ENCODE assay signal across 1 cellular context in the genomic region with DNA sequence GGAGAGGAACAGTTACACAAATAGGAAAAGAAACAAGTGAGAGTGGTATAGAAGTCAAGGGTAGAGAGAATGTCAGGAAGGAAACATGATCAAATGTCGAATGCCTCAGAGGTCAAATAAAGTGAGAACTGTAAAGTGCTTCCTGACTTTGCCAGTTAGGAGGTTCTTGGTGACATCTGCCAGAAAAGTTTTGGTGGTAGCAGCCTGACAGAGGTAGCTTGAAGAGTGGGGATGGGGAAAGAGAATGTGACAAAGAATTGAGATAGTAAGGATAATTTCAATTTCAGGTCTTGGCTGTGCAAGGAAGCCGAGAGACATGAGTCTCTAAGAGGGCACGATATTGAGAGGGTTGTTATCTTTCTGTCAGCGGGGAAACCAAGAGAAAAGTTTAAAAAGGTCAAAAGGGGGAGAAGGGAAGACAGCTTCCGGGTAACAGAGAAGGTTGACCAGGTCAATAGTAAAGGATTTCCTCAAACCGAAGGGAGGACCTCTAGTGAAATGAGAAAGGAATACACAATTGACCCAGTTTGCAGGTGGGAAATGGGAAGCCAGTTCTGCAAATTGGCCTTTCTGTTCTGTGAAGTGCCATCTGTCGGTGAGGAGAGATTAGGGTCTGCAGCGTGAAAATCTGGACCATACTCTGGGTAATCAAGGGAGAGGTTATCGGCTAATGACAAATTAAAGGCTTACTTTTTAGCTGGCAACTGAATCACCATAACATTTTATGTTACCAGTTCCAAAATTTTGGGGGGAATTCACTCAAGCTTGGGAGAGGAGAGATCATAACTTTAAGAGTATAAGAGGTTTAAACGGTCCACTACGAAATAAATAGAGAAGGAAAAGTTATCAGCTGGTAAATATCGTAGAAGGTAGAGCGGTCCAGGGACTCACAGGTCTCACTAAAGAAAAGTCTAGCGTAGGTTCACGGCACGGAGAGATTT.
TF ChIP-seq lines count a peak whose summit lies in the region.

No MANE protein-coding gene starts in this region.

TF ChIP-seq in K562, 482 proteins besides CTCF, POLR2A, EP300 and RAD21 (continued from another document and continues in another):
- TF ChIP-seq RBM17 (IDR thresholded peaks at IDR 0.05; ENCODE audit: borderline replicate concordance, low read depth, low read length) (no peak), SNIP1 (IDR thresholded peaks at IDR 0.05; ENCODE audit: low read depth) (peak; percentile 36; the same call in 1 of the 2 replicates), MBD2 (IDR thresholded peaks at IDR 0.05; ENCODE audit: borderline replicate concordance, low read depth) (0 out of 2 replicates have a peak, but pooled peaks have one; percentile 19), MAZ (CRISPR knock-in tag; conservative IDR thresholded peaks at IDR 0.05 in 1 of 2, IDR thresholded peaks at IDR 0.05 in 1 of 2) (peak in 1 of 2 experiments; percentile 2; a peak in 1 of 4 replicates), FOXK2 (conservative IDR thresholded peaks at IDR 0.05 in 1 of 2, IDR thresholded peaks at IDR 0.05 in 1 of 2; ENCODE audit: low read depth in 2 of 2) (peak in 1 of 2 experiments; percentile 54; a peak in 2 of 4 replicates), BHLHE40 (IDR thresholded peaks at IDR 0.05; ENCODE audit: low read length) (no peak), JUND (IDR thresholded peaks at IDR 0.05; ENCODE audit: borderline replicate concordance, low read depth, low read length) (no peak), JUND (tag; IDR thresholded peaks at IDR 0.05; ENCODE audit: borderline replicate concordance, low read depth, low read length) (peak; percentile 57; the same call in 1 of the 3 replicates), BMI1 (IDR thresholded peaks at IDR 0.05; ENCODE audit: low read length) (no peak), ZNF324 (CRISPR knock-in tag; IDR thresholded peaks at IDR 0.05) (no peak), NCOA1 (IDR thresholded peaks at IDR 0.05; ENCODE audit: low read depth) (no peak), SMARCE1 (IDR thresholded peaks at IDR 0.05) (0 out of 2 replicates have a peak, but pooled peaks have one; percentile 8), NUFIP1 (IDR thresholded peaks at IDR 0.05; ENCODE audit: partially characterized antibody) (no peak), BRD4 (IDR thresholded peaks at IDR 0.05) (no peak), POLR3G (IDR thresholded peaks at IDR 0.05; ENCODE audit: extremely low read depth, insufficient read length, insufficient replicate concordance) (no peak), ELF1 (tag; IDR thresholded peaks at IDR 0.05) (no peak), NFXL1 (CRISPR knock-in tag; IDR thresholded peaks at IDR 0.05) (no peak), DNMT1 (IDR thresholded peaks at IDR 0.05) (no peak), STAT5A (IDR thresholded peaks at IDR 0.05; ENCODE audit: borderline replicate concordance, low read length) (0 out of 2 replicates have a peak, but pooled peaks have one; percentile 32), ESRRB (CRISPR knock-in tag; IDR thresholded peaks at IDR 0.05; ENCODE audit: borderline replicate concordance) (no peak), ZNF24 (IDR thresholded peaks at IDR 0.05) (no peak), ZC3H4 (CRISPR knock-in tag; IDR thresholded peaks at IDR 0.05; ENCODE audit: borderline replicate concordance) (no peak), PML (IDR thresholded peaks at IDR 0.05; ENCODE audit: low read length) (0 out of 2 replicates have a peak, but pooled peaks have one; percentile 2), SMARCC2 (IDR thresholded peaks at IDR 0.05; ENCODE audit: low read depth) (peak; percentile 22; the same call in 1 of the 2 replicates), ZNF785 (CRISPR knock-in tag; IDR thresholded peaks at IDR 0.05) (no peak), ATF7 (IDR thresholded peaks at IDR 0.05) (no peak), CSDE1 (IDR thresholded peaks at IDR 0.05) (no peak), TEAD2 (tag; IDR thresholded peaks at IDR 0.05) (no peak)
- TF ChIP-seq, protein P1, sequence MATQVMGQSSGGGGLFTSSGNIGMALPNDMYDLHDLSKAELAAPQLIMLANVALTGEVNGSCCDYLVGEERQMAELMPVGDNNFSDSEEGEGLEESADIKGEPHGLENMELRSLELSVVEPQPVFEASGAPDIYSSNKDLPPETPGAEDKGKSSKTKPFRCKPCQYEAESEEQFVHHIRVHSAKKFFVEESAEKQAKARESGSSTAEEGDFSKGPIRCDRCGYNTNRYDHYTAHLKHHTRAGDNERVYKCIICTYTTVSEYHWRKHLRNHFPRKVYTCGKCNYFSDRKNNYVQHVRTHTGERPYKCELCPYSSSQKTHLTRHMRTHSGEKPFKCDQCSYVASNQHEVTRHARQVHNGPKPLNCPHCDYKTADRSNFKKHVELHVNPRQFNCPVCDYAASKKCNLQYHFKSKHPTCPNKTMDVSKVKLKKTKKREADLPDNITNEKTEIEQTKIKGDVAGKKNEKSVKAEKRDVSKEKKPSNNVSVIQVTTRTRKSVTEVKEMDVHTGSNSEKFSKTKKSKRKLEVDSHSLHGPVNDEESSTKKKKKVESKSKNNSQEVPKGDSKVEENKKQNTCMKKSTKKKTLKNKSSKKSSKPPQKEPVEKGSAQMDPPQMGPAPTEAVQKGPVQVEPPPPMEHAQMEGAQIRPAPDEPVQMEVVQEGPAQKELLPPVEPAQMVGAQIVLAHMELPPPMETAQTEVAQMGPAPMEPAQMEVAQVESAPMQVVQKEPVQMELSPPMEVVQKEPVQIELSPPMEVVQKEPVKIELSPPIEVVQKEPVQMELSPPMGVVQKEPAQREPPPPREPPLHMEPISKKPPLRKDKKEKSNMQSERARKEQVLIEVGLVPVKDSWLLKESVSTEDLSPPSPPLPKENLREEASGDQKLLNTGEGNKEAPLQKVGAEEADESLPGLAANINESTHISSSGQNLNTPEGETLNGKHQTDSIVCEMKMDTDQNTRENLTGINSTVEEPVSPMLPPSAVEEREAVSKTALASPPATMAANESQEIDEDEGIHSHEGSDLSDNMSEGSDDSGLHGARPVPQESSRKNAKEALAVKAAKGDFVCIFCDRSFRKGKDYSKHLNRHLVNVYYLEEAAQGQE (CRISPR knock-in tag; IDR thresholded peaks at IDR 0.05; ENCODE audit: low read depth) = no peak
- TF ChIP-seq, protein P2, sequence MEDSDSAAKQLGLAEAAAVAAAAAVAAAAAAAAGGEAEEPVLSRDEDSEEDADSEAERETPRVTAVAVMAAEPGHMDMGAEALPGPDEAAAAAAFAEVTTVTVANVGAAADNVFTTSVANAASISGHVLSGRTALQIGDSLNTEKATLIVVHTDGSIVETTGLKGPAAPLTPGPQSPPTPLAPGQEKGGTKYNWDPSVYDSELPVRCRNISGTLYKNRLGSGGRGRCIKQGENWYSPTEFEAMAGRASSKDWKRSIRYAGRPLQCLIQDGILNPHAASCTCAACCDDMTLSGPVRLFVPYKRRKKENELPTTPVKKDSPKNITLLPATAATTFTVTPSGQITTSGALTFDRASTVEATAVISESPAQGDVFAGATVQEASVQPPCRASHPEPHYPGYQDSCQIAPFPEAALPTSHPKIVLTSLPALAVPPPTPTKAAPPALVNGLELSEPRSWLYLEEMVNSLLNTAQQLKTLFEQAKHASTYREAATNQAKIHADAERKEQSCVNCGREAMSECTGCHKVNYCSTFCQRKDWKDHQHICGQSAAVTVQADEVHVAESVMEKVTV (CRISPR knock-in tag; IDR thresholded peaks at IDR 0.05) = peak; percentile 25; the same call in 1 of the 2 replicates
- TF ChIP-seq, protein P3, sequence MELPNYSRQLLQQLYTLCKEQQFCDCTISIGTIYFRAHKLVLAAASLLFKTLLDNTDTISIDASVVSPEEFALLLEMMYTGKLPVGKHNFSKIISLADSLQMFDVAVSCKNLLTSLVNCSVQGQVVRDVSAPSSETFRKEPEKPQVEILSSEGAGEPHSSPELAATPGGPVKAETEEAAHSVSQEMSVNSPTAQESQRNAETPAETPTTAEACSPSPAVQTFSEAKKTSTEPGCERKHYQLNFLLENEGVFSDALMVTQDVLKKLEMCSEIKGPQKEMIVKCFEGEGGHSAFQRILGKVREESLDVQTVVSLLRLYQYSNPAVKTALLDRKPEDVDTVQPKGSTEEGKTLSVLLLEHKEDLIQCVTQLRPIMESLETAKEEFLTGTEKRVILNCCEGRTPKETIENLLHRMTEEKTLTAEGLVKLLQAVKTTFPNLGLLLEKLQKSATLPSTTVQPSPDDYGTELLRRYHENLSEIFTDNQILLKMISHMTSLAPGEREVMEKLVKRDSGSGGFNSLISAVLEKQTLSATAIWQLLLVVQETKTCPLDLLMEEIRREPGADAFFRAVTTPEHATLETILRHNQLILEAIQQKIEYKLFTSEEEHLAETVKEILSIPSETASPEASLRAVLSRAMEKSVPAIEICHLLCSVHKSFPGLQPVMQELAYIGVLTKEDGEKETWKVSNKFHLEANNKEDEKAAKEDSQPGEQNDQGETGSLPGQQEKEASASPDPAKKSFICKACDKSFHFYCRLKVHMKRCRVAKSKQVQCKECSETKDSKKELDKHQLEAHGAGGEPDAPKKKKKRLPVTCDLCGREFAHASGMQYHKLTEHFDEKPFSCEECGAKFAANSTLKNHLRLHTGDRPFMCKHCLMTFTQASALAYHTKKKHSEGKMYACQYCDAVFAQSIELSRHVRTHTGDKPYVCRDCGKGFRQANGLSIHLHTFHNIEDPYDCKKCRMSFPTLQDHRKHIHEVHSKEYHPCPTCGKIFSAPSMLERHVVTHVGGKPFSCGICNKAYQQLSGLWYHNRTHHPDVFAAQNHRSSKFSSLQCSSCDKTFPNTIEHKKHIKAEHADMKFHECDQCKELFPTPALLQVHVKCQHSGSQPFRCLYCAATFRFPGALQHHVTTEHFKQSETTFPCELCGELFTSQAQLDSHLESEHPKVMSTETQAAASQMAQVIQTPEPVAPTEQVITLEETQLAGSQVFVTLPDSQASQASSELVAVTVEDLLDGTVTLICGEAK (IDR thresholded peaks at IDR 0.05) = peak; percentile 78
- TF ChIP-seq, protein P3 (CRISPR knock-in tag; IDR thresholded peaks at IDR 0.05) = no peak
- TF ChIP-seq, protein P4, sequence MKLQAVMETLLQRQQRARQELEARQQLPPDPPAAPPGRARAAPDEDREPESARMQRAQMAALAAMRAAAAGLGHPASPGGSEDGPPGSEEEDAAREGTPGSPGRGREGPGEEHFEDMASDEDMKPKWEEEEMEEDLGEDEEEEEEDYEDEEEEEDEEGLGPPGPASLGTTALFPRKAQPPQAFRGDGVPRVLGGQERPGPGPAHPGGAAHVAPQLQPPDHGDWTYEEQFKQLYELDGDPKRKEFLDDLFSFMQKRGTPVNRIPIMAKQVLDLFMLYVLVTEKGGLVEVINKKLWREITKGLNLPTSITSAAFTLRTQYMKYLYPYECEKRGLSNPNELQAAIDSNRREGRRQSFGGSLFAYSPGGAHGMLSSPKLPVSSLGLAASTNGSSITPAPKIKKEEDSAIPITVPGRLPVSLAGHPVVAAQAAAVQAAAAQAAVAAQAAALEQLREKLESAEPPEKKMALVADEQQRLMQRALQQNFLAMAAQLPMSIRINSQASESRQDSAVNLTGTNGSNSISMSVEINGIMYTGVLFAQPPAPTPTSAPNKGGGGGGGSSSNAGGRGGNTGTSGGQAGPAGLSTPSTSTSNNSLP (IDR thresholded peaks at IDR 0.05; ENCODE audit: borderline replicate concordance, low read depth, low read length) = peak; percentile 35; the same call in 1 of the 2 replicates
- TF ChIP-seq, protein P5, sequence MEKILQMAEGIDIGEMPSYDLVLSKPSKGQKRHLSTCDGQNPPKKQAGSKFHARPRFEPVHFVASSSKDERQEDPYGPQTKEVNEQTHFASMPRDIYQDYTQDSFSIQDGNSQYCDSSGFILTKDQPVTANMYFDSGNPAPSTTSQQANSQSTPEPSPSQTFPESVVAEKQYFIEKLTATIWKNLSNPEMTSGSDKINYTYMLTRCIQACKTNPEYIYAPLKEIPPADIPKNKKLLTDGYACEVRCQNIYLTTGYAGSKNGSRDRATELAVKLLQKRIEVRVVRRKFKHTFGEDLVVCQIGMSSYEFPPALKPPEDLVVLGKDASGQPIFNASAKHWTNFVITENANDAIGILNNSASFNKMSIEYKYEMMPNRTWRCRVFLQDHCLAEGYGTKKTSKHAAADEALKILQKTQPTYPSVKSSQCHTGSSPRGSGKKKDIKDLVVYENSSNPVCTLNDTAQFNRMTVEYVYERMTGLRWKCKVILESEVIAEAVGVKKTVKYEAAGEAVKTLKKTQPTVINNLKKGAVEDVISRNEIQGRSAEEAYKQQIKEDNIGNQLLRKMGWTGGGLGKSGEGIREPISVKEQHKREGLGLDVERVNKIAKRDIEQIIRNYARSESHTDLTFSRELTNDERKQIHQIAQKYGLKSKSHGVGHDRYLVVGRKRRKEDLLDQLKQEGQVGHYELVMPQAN (IDR thresholded peaks at IDR 0.05; ENCODE audit: borderline replicate concordance) = no peak
- TF ChIP-seq, protein P6, sequence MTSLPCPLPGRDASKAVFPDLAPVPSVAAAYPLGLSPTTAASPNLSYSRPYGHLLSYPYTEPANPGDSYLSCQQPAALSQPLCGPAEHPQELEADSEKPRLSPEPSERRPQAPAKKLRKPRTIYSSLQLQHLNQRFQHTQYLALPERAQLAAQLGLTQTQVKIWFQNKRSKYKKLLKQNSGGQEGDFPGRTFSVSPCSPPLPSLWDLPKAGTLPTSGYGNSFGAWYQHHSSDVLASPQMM (CRISPR knock-in tag; IDR thresholded peaks at IDR 0.05) = no peak
- TF ChIP-seq, protein P7, sequence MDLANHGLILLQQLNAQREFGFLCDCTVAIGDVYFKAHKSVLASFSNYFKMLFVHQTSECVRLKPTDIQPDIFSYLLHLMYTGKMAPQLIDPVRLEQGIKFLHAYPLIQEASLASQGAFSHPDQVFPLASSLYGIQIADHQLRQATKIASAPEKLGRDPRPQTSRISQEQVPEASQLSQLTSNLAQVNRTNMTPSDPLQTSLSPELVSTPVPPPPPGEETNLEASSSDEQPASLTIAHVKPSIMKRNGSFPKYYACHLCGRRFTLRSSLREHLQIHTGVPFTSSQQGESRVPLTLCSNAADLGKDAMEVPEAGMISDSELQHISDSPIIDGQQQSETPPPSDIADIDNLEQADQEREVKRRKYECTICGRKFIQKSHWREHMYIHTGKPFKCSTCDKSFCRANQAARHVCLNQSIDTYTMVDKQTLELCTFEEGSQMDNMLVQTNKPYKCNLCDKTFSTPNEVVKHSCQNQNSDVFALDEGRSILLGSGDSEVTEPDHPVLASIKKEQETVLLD (IDR thresholded peaks at IDR 0.05) = 0 out of 2 replicates have a peak, but pooled peaks have one; percentile 10
